ENCODE assay signal across 8 cellular contexts in the genomic region with DNA sequence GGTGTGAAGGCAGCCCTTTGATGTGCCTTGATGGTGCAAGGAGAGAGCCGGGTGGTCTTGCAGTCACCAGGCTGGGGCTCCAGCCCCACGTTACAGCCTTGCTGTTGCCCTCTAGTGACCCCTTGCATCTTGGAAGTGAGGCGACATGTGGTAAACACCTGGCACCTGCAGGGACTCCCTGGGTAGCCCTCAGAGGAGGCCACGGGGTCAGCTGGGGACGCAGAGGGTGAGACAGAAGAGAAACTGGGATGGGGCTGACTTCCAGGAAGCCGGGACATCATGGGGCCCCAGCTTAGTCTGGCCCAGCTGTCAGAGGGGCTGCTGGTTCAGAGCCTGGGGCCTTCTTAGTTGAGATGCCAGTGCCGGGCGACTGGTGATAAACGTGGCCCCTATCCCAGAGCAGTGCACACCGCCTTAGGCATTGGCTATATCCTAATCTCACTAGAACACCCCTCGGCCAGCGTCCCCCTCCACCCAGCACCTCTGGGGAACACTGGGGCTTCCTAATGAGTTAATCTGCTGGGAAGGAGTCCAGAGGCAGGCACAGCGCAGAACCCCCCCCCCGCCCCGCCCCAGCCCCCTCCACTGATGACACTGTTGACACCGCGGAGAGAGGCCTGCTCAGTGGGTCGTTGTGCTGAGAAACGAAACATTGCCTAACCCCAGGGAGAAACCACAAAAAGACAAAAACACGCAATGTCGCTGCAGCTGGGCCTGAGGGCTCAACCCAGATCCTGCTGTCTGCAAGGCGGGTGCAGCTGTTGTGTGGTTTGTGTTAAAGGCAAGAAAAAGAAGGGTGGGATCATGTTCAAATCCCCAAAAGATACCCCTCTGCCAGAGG.
DNase-seq lines count a peak whose midpoint lies in the region; ATAC-seq lines count a peak whose summit lies in the region.

No MANE protein-coding gene starts in this region.

- H3K36me3 ChIP-seq in CD4-positive, alpha-beta memory T cell (ENCODE audit: insufficient read depth, low read length): no peaks in the 10 kb centered on the region

- POLR2A ChIA-PET in CD4-positive, alpha-beta memory T cell (lab: Charles Lee; ENCODE audit: partially characterized antibody): interaction anchor here (0.6 to 11.1 kb wide), 30 partner anchors 10 to 222 kb away, joined by 3 to 242 read pairs (median 4); a partner anchor contains a TSS

- ATAC-seq in GM19463 (IDR thresholded peaks at IDR 0.05; ENCODE audit: unreplicated experiment) (peak; percentile 50), HG03558 (IDR thresholded peaks at IDR 0.05; ENCODE audit: extremely low read depth, unreplicated experiment) (peak; percentile 25)

- H3K27ac Mint-ChIP-seq in CD4-positive, alpha-beta memory T cell: peak overlapping the region; percentile 70 to 99 (median 96)

- H3K9me3 Mint-ChIP-seq in CD4-positive, alpha-beta memory T cell: peaks cover 0 to 2% (median 0%) of the 10 kb centered on the region in 8 donors

- peak overlapping the region; percentile 1 to 86 (median 78) for H3K4me3 Mint-ChIP-seq in CD4-positive, alpha-beta memory T cell

- no peaks in the 10 kb centered on the region for H3K27me3 Mint-ChIP-seq in CD4-positive, alpha-beta memory T cell

- intact Hi-C loops in CD4-positive, alpha-beta memory T cell (cut with micrococcal nuclease): loop anchor here (1.0 to 5.0 kb wide), 3 partner anchors 60 to 126 kb away; a partner anchor contains a TSS
- intact Hi-C loops in posterior vena cava (cut with DNase I): no loop called here

- peak; percentile 76 to 84 (median 80) for DNase-seq in CD4-positive, alpha-beta memory T cell
- peak; percentile 51 for DNase-seq in activated CD4-positive, alpha-beta T cell treated with anti-CD3 and anti-CD28 coated beads for 1 hour
- DNase-seq in ecto neural progenitor cell (ENCODE audit: low spot score) (peak; percentile 46), posterior vena cava (ENCODE audit: low spot score) (peak; percentile 82), NCI-H446 (lab: John Stamatoyannopoulos, UW) (no peak), OCI-M2 (lab: John Stamatoyannopoulos, UW; ENCODE audit: unreplicated experiment) (no peak)

- no peaks in the 10 kb centered on the region for H3K27me3 ChIP-seq in CD4-positive, alpha-beta memory T cell (ENCODE audit: insufficient read depth, low read length)

- peaks cover 62 to 83% (median 74%) of the 10 kb centered on the region in 4 donors for H3K4me1 Mint-ChIP-seq in CD4-positive, alpha-beta memory T cell

- no peaks in the 10 kb centered on the region for H3K9me3 ChIP-seq in CD4-positive, alpha-beta memory T cell (ENCODE audit: control insufficient read depth in 1 of 2, low read length in 2 of 2)

- no peaks in the 10 kb centered on the region for H3K36me3 Mint-ChIP-seq in CD4-positive, alpha-beta memory T cell

- peak overlapping the region in 1 of 2 donors; percentile 20 for H3K4me3 ChIP-seq in CD4-positive, alpha-beta memory T cell (ENCODE audit: low read length in 2 of 2)

- peak overlapping the region; percentile 70 for H3K27ac ChIP-seq in CD4-positive, alpha-beta memory T cell (ENCODE audit: low read depth, low read length)

- H3K4me1 ChIP-seq in CD4-positive, alpha-beta memory T cell (ENCODE audit: insufficient read depth, low read length): peaks cover 75% of the 10 kb centered on the region

- CTCF ChIA-PET in CD4-positive, alpha-beta memory T cell (lab: Charles Lee; ENCODE audit: partially characterized antibody): interaction anchor here (0.9 to 4.5 kb wide), 8 partner anchors 9 to 223 kb away, joined by 3 to 46 read pairs (median 10); no protein-coding TSS in a partner anchor

Comparison
In these comparisons a context has a peak if more than half of its experiments do, and no peak if none do; other contexts are left out.
1. DNase-seq: peak in CD4-positive, alpha-beta memory T cell (5 of 5), activated CD4-positive, alpha-beta T cell treated with anti-CD3 and anti-CD28 coated beads for 1 hour (single experiment), ecto neural progenitor cell (single experiment) and posterior vena cava (single experiment); none in NCI-H446 (0 of 2) and OCI-M2 (single experiment).